16 cellular contexts compared by ENCODE assay signal in the genomic region with DNA sequence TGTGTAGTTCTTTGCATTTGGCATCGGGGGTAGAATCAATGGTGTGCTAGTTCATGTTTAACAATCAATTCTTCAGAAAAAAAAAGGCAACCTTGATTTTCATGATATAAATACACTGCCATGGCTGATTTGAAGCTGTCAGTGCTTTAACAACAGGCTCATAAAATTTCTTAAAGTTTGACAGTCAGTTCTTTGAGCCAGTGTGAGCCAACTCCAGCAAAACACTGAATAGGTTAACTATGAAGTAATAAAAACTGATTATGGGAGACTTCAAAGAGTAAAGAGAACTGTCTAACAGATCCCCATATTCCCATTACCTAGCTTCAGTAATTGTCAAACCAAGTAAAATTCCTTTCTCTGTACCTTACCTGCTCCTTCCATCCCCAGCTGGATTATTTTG.
DNase-seq lines count a peak whose midpoint lies in the region; ATAC-seq, FAIRE-seq and TF ChIP-seq lines count a peak whose summit lies in the region.
"Had no signal": no experiment of that assay in that cellular context is flagged by ENCODE, and none has a peak within 500 bp of the region (broad histone marks: within the 10 kb centered on the region; RNA-seq: fewer than 3 reads in every experiment).

No MANE protein-coding gene starts in this region.

- peak; percentile 42 for ATAC-seq in body of pancreas
- ATAC-seq in left lobe of liver, result peak; percentile 53
- ATAC-seq: A549, HCT116 had no signal

- H3K27ac ChIP-seq in DOHH2 (ENCODE audit: low read depth, low read length), result peak overlapping the region; percentile 100
- H3K27ac ChIP-seq in body of pancreas, result no peak overlapping the region
- no peak overlapping the region for H3K27ac ChIP-seq in small intestine (ENCODE audit: low read depth in 1 of 2, low read length in 1 of 2)
- H3K27ac ChIP-seq: A549, GM23248 had no signal

- FAIRE-seq in small intestine (lab: Jason Lieb, UNC) (no peak), RCC 7860 (lab: Jason Lieb, UNC) (no peak)
- FAIRE-seq: A549, H54 had no signal

- H3K9me3 ChIP-seq in DOHH2 (ENCODE audit: control insufficient read depth, insufficient read depth, low read length), result peaks cover 48% of the 10 kb centered on the region
- H3K9me3 ChIP-seq in body of pancreas, result no peaks in the 10 kb centered on the region
- H3K9me3 ChIP-seq in small intestine (ENCODE audit: control insufficient read depth, low read depth), result no peaks in the 10 kb centered on the region
- H3K9me3 ChIP-seq: A549, BE2C had no signal

- H3K27me3 ChIP-seq in DOHH2 (ENCODE audit: control insufficient read depth, low read length) (no peaks in the 10 kb centered on the region), body of pancreas (no peaks in the 10 kb centered on the region), small intestine (ENCODE audit: control insufficient read depth in 2 of 2, insufficient read depth in 2 of 2, low read length in 2 of 2) (no peaks in the 10 kb centered on the region)
- H3K27me3 ChIP-seq: BE2C had no signal

- no peaks in the 10 kb centered on the region for H4K20me1 ChIP-seq in DOHH2 (ENCODE audit: control insufficient read depth, insufficient read depth, low read depth, low read length)

- peak overlapping the region; percentile 11; the same call in 1 of the 2 replicates for H3K4me3 ChIP-seq in DOHH2 (ENCODE audit: low read length)
- H3K4me3 ChIP-seq in body of pancreas, result no peak overlapping the region
- no peak overlapping the region for H3K4me3 ChIP-seq in small intestine (ENCODE audit: low read depth in 1 of 2, low read length in 2 of 2)
- H3K4me3 ChIP-seq: A549, GM23248 had no signal

- H3K36me3 ChIP-seq in DOHH2 (ENCODE audit: control insufficient read depth, low read length), result peaks cover 77% of the 10 kb centered on the region
- no peaks in the 10 kb centered on the region for H3K36me3 ChIP-seq in body of pancreas (replicated peaks in 1 of 2; ENCODE audit: insufficient read depth in 1 of 2, low read depth in 2 of 2)
- no peaks in the 10 kb centered on the region for H3K36me3 ChIP-seq in small intestine (ENCODE audit: control insufficient read depth in 2 of 2, insufficient read depth in 2 of 2, low read length in 2 of 2)
- H3K36me3 ChIP-seq: BE2C had no signal

- intact Hi-C loops in body of pancreas (cut with DNase I), result no loop called here

- no peaks in the 10 kb centered on the region for H3K9me2 ChIP-seq in DOHH2 (replicated peaks; ENCODE audit: control insufficient read depth, low read length)

- TF ChIP-seq POLR2A in body of pancreas (IDR thresholded peaks at IDR 0.05), result no peak

- peaks cover 40% of the 10 kb centered on the region for H3F3A ChIP-seq in DOHH2 (ENCODE audit: control insufficient read depth, insufficient read depth)

- no peak overlapping the region for H3K4me2 ChIP-seq in DOHH2 (ENCODE audit: low read length)
- H3K4me2 ChIP-seq: A549 had no signal

- no peaks in the 10 kb centered on the region for H3K79me2 ChIP-seq in DOHH2 (ENCODE audit: control insufficient read depth, low read length)

- TF ChIP-seq CTCF in DOHH2 (IDR thresholded peaks at IDR 0.05; ENCODE audit: low read depth, low read length, poor library complexity, severe bottlenecking) (no peak), body of pancreas (IDR thresholded peaks at IDR 0.05) (no peak)

- H3K4me1 ChIP-seq in DOHH2 (ENCODE audit: control insufficient read depth, low read length) (peaks cover 68% of the 10 kb centered on the region), body of pancreas (no peaks in the 10 kb centered on the region), small intestine (ENCODE audit: control insufficient read depth in 2 of 2, insufficient read depth in 1 of 2, low read depth in 1 of 2, low read length in 1 of 2) (no peaks in the 10 kb centered on the region)
- H3K4me1 ChIP-seq: A549, BE2C had no signal

- WGBS in body of pancreas, 2 donors, result 13 to 29% methylated on average over 1 of the region's 1 CpG
- 11 to 74% (median 44%) methylated on average over 1 of the region's 1 CpG for WGBS in small intestine, 3 donors

- no peak for DNase-seq in body of pancreas
- DNase-seq in left lobe of liver (ENCODE audit: low spot score), result no peak
- peak; percentile 5 for DNase-seq in small intestine
- DNase-seq in cerebellum (ENCODE audit: low spot score), result no peak
- DNase-seq in activated effector memory CD4-positive, alpha-beta T cell treated with Interleukin-2 at 50 U/mL for 16 hours, result no peak
- DNase-seq in RCC 7860 (ENCODE audit: low spot score), result no peak
- DNase-seq: BE2C; CD8-positive, alpha-beta memory T cell; DND-41; GF-D8; GM23248; KG1 had no signal
